Comparison of ENCODE assay signal across 26 cellular contexts in genomic region chr3:72811551-72811950, GRCh38. TPM values are rescaled to one million over a fixed set of nuclear protein-coding genes. Genes with fewer than 3 reads are reported as not detected.
A peak's percentile ranks its signal among the peaks of the same experiment; 100 is the strongest.
DNase-seq lines count a peak whose midpoint lies in the region; ATAC-seq and TF ChIP-seq lines count a peak whose summit lies in the region.
"Had no signal": no experiment of that assay in that cellular context is flagged by ENCODE, and none has a peak within 500 bp of the region (broad histone marks: within the 10 kb centered on the region; RNA-seq: fewer than 3 reads in every experiment).

No MANE protein-coding gene starts in this region.

- intact Hi-C loops in HCT116 (cut with micrococcal nuclease), result loop anchor here (10.0 kb wide), 1 partner anchor 367 kb away; the partner anchor contains the start of gene RYBP

- H3K27ac ChIP-seq in HCT116 (ENCODE audit: low read depth, low read length), result no peak overlapping the region
- no peak overlapping the region for H3K27ac ChIP-seq in OCI-LY3 (ENCODE audit: low read length)
- H3K27ac ChIP-seq: heart right ventricle, testis had no signal

- TF ChIP-seq CTCF in HCT116 (IDR thresholded peaks at IDR 0.05 in 2 of 3, conservative IDR thresholded peaks at IDR 0.05 in 1 of 3; ENCODE audit: borderline replicate concordance in 1 of 3, insufficient read depth in 1 of 3, low read depth in 2 of 3, low read length in 2 of 3), result peak; percentile 16 to 26 (median 16); a peak in 4 of 6 replicates
- 0 out of 2 replicates have a peak, but pooled peaks have one; percentile 9 for TF ChIP-seq CTCF in OCI-LY3 (IDR thresholded peaks at IDR 0.05; ENCODE audit: low read depth, low read length)
- peak; percentile 55 for TF ChIP-seq CTCF in endothelial cell (IDR thresholded peaks at IDR 0.05; ENCODE audit: unreplicated experiment)
- peak; percentile 47 for TF ChIP-seq CTCF in neural crest cell (conservative IDR thresholded peaks at IDR 0.05)

- H3K4me1 Mint-ChIP-seq in endothelial cell (ENCODE audit: unreplicated experiment), result peaks cover 53% of the 10 kb centered on the region
- H3K4me1 Mint-ChIP-seq in neural crest cell, result peaks cover 4% of the 10 kb centered on the region
- H3K4me1 Mint-ChIP-seq: CD8-positive, alpha-beta memory T cell had no signal

- TF ChIP-seq RAD21 in HCT116 (IDR thresholded peaks at IDR 0.05; ENCODE audit: low read depth), result peak; percentile 41; the same call in 1 of the 2 replicates

- H3K9me3 Mint-ChIP-seq in endothelial cell (ENCODE audit: unreplicated experiment) (no peaks in the 10 kb centered on the region), neural crest cell (no peaks in the 10 kb centered on the region)
- H3K9me3 Mint-ChIP-seq: CD8-positive, alpha-beta memory T cell; stimulated activated naive B cell treated with anti-CD40 and anti-IgM and Interleukin-4, amounts not matched to agents 10 μg/mL and 1 μg/mL and 100 μg/mL, for 72 hours had no signal

- H3K9ac ChIP-seq in HCT116 (ENCODE audit: low read length) (no peak overlapping the region), OCI-LY3 (ENCODE audit: low read length) (no peak overlapping the region)

- POLR2A ChIA-PET in HCT116 (lab: Charles Lee), result no interaction called here

- no peak for ATAC-seq in HCT116
- ATAC-seq in GM18867 (IDR thresholded peaks at IDR 0.05; ENCODE audit: unreplicated experiment), result no peak
- ATAC-seq: activated CD8-positive, alpha-beta T cell treated with anti-CD3 and anti-CD28 coated beads, Interleukin-2, amount 10 ng/mL, durations not matched to agents 7 days and 5 days; heart right ventricle; stimulated activated naive B cell treated with anti-CD40 and anti-IgM and Interleukin-4, amounts not matched to agents 10 μg/mL and 1 μg/mL and 100 μg/mL, for 72 hours had no signal

- H3K36me3 ChIP-seq in HCT116 (ENCODE audit: control insufficient read depth in 1 of 2, insufficient read depth in 2 of 2, low read length in 2 of 2) (peaks cover 0 to 7% of the 10 kb centered on the region in 2 experiments; a peak in 1 of 4 replicates), OCI-LY3 (replicated peaks; ENCODE audit: low read depth, low read length) (peaks cover 3% of the 10 kb centered on the region)

- H3K9me3 ChIP-seq in HCT116 (ENCODE audit: control insufficient read depth in 1 of 2, insufficient read depth in 1 of 2, low read depth in 1 of 2, low read length in 2 of 2) (no peaks in the 10 kb centered on the region), OCI-LY3 (ENCODE audit: insufficient read depth, low read length) (no peaks in the 10 kb centered on the region)
- H3K9me3 ChIP-seq: heart right ventricle, testis had no signal

- H3K27me3 Mint-ChIP-seq in endothelial cell (ENCODE audit: unreplicated experiment) (no peaks in the 10 kb centered on the region), neural crest cell (ENCODE audit: low read depth) (no peaks in the 10 kb centered on the region)
- H3K27me3 Mint-ChIP-seq: CD8-positive, alpha-beta memory T cell; stimulated activated naive B cell treated with anti-CD40 and anti-IgM and Interleukin-4, amounts not matched to agents 10 μg/mL and 1 μg/mL and 100 μg/mL, for 72 hours had no signal

- no peak overlapping the region for H3K27ac Mint-ChIP-seq in endothelial cell (ENCODE audit: unreplicated experiment)
- H3K27ac Mint-ChIP-seq in neural crest cell (ENCODE audit: unreplicated experiment), result no peak overlapping the region
- H3K27ac Mint-ChIP-seq: activated CD8-positive, alpha-beta T cell treated with anti-CD3 and anti-CD28 coated beads, Interleukin-2, amount 10 ng/mL, durations not matched to agents 7 days and 5 days; CD8-positive, alpha-beta memory T cell; stimulated activated naive B cell treated with anti-CD40 and anti-IgM and Interleukin-4, amounts not matched to agents 10 μg/mL and 1 μg/mL and 100 μg/mL, for 72 hours had no signal

- CTCF ChIA-PET in HCT116 (lab: Charles Lee), result interaction anchor here (0.8 to 1.0 kb wide), 2 partner anchors 11 to 146 kb away, joined by 4 read pairs; no protein-coding TSS in a partner anchor

- H2AFZ ChIP-seq in HCT116 (ENCODE audit: low read depth, low read length, poor library complexity, severe bottlenecking) (no peak overlapping the region), OCI-LY3 (ENCODE audit: low read depth, low read length) (no peak overlapping the region)

- BruUV-seq in HCT116 (replicated peaks; lab: Mats Ljungman, UMichigan), result no TSS peak

- DNase-seq in HCT116 (ENCODE audit: low read depth, low spot score) (no peak), endothelial cell (ENCODE audit: low spot score) (no peak), neural crest cell (ENCODE audit: low read depth, low spot score) (no peak), ureter (ENCODE audit: low spot score) (no peak)
- DNase-seq in NK-92 treated with Interleukin-12 subunit alpha and Interleukin-12 subunit beta, amount 100 ng/mL, for 24 hours (lab: John Stamatoyannopoulos, UW), result no peak
- DNase-seq: activated CD4-positive, CD25-positive, alpha-beta regulatory T cell; activated CD8-positive, alpha-beta T cell treated with anti-CD3 and anti-CD28 coated beads, Interleukin-2, amount 10 ng/mL, durations not matched to agents 7 days and 5 days; activated gamma-delta T cell treated with Interleukin-2 at 50 U/mL for 16 hours; activated T-cell treated with anti-CD3 and anti-CD28 coated beads, Interleukin-2, amount 50 U/mL, for 1 hour; CD8-positive, alpha-beta memory T cell; GF-D8; heart right ventricle; islet precursor cell; Kasumi-1; NCI-H1092; NCI-H2029 treated with DMSO at 0.1 percent for 48 hours; NCI-H446 treated with DMSO at 0.1 percent for 48 hours; occipital lobe; retina; stimulated activated CD4-positive, alpha-beta T cell treated with anti-CD3 and anti-CD28 coated beads, Interleukin-2, amount 100 ng/mL, for 48 hours; stimulated activated naive B cell treated with anti-CD40 and anti-IgM and Interleukin-4, amounts not matched to agents 10 μg/mL and 1 μg/mL and 100 μg/mL, for 72 hours; T-helper 9 cell; testis had no signal

- no peak overlapping the region for H3K4me3 Mint-ChIP-seq in endothelial cell (ENCODE audit: unreplicated experiment)
- no peak overlapping the region for H3K4me3 Mint-ChIP-seq in neural crest cell
- H3K4me3 Mint-ChIP-seq: activated CD8-positive, alpha-beta T cell treated with anti-CD3 and anti-CD28 coated beads, Interleukin-2, amount 10 ng/mL, durations not matched to agents 7 days and 5 days; CD8-positive, alpha-beta memory T cell; stimulated activated naive B cell treated with anti-CD40 and anti-IgM and Interleukin-4, amounts not matched to agents 10 μg/mL and 1 μg/mL and 100 μg/mL, for 72 hours had no signal

- H3K4me2 ChIP-seq in HCT116 (ENCODE audit: low read length), result no peak overlapping the region
- no peak overlapping the region for H3K4me2 ChIP-seq in OCI-LY3 (ENCODE audit: low read length)
- H3K4me2 ChIP-seq: smooth muscle cell had no signal

- no peaks in the 10 kb centered on the region for H3K9me2 ChIP-seq in HCT116 (ENCODE audit: insufficient read depth)

- H3K4me3 ChIP-seq in HCT116 (replicated peaks in 1 of 2; ENCODE audit: low read depth in 1 of 2, low read length in 2 of 2) (no peak overlapping the region), OCI-LY3 (ENCODE audit: low read length) (no peak overlapping the region)
- H3K4me3 ChIP-seq: heart right ventricle, smooth muscle cell, testis had no signal

- H3K27me3 ChIP-seq in HCT116 (ENCODE audit: insufficient read depth, low read length) (no peaks in the 10 kb centered on the region), OCI-LY3 (ENCODE audit: low read depth, low read length) (no peaks in the 10 kb centered on the region)
- H3K27me3 ChIP-seq: heart right ventricle, testis had no signal

- no peaks in the 10 kb centered on the region for H3K4me1 ChIP-seq in HCT116 (ENCODE audit: control insufficient read depth in 1 of 2, insufficient read depth in 2 of 2, low read length in 2 of 2)
- H3K4me1 ChIP-seq in OCI-LY3 (ENCODE audit: low read length), result peaks cover 29% of the 10 kb centered on the region

- H4K20me1 ChIP-seq in HCT116 (ENCODE audit: insufficient read depth), result no peaks in the 10 kb centered on the region
- H4K20me1 ChIP-seq in OCI-LY3 (ENCODE audit: insufficient read depth, low read length), result no peaks in the 10 kb centered on the region

- H3K79me2 ChIP-seq in HCT116 (ENCODE audit: insufficient read depth, low read length) (no peaks in the 10 kb centered on the region), OCI-LY3 (ENCODE audit: low read length) (no peaks in the 10 kb centered on the region)

- TF ChIP-seq POLR2A in HCT116 (IDR thresholded peaks at IDR 0.05; ENCODE audit: borderline replicate concordance, extremely low read depth, insufficient read depth, insufficient read length), result no peak

- RAD21 ChIA-PET in HCT116 (lab: Charles Lee; ENCODE audit: low non-redundant PET in 1 of 2, low total read pairs in 2 of 2, uncharacterized antibody in 2 of 2, unreplicated experiment in 2 of 2), result no interaction called here

- no peaks in the 10 kb centered on the region for H3K36me3 Mint-ChIP-seq in endothelial cell (ENCODE audit: low read depth, unreplicated experiment)
- H3K36me3 Mint-ChIP-seq in neural crest cell (ENCODE audit: low read depth), result no peaks in the 10 kb centered on the region

TF ChIP-seq in HCT116, 20 proteins besides CTCF, POLR2A, EP300 and RAD21:
- TF ChIP-seq POLR2AphosphoS5 (IDR thresholded peaks at IDR 0.05; ENCODE audit: low read depth, low read length) (no peak), CEBPB (IDR thresholded peaks at IDR 0.05; ENCODE audit: low read depth) (no peak), MAX (IDR thresholded peaks at IDR 0.05) (no peak), FOSL1 (IDR thresholded peaks at IDR 0.05; ENCODE audit: low read depth) (no peak), EGR1 (IDR thresholded peaks at IDR 0.05; ENCODE audit: low read depth) (no peak)

RNA-seq across cellular contexts. Expression of gene SHQ1, which starts 36.7 kb away (rescaled TPM):
- total RNA-seq in HCT116 (2021; ENCODE audit: unreplicated experiment) (27.6 TPM), endothelial cell (ENCODE audit: unreplicated experiment) (26.9 TPM), neural crest cell (20.7 and 22.4 TPM in 2 replicates), ureter (31.4 TPM)
- 8.0 and 9.4 TPM in 2 replicates for polyA plus RNA-seq in HCT116 (2012)
